Comparison of ENCODE assay signal across 8 cellular contexts in the genomic region with DNA sequence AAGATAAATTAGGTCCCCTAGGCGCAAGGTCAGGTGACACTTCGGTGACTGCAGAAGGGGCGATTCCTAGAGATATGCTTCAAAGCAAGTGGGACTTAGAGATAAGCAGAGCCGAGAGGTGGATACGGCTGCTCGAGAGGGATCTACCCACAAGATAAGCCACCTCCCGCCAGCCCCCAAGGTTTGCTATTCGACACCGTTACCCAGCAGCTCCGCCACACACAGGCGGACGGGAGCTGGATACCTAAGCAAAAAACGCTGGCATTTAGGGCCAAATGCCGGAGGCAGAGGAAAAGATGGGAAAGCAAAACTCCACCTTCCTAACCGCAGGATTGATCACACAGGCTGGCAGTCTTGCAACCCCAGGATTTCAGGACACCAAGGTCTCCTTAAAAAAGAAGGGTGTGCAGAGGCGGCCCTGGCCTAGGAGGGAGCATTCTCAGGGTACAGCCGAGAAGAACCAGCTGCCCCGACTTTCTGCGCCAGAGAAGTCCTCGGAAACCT. TPM values are rescaled to one million over a fixed set of nuclear protein-coding genes. Genes with fewer than 3 reads are reported as not detected.
A peak's percentile ranks its signal among the peaks of the same experiment; 100 is the strongest.
DNase-seq lines count a peak whose midpoint lies in the region; TF ChIP-seq lines count a peak whose summit lies in the region.

No MANE protein-coding gene starts in this region.

- no peak for TF ChIP-seq CTCF in H9 (conservative IDR thresholded peaks at IDR 0.05)
- TF ChIP-seq CTCF in WERI-Rb-1 (IDR thresholded peaks at IDR 0.05; ENCODE audit: low read depth, low read length): no peak
- TF ChIP-seq CTCF in endodermal cell (conservative IDR thresholded peaks at IDR 0.05): no peak
- no peak for TF ChIP-seq CTCF in neural crest cell (conservative IDR thresholded peaks at IDR 0.05)

- H3K79me1 ChIP-seq in H9 (ENCODE audit: insufficient read depth, low read depth, low read length, poor library complexity, severe bottlenecking): peaks cover 4% of the 10 kb centered on the region

- peaks cover 16% of the 10 kb centered on the region for H3K23me2 ChIP-seq in H9 (ENCODE audit: insufficient read length, low read depth, low read length, poor library complexity, severe bottlenecking)

- H3K27me3 ChIP-seq in H9 (ENCODE audit: insufficient read depth, low read length) (no peaks in the 10 kb centered on the region), WERI-Rb-1 (ENCODE audit: insufficient read depth, low read depth, severe bottlenecking) (no peaks in the 10 kb centered on the region), endodermal cell (ENCODE audit: control insufficient read depth, insufficient read depth, low read length, poor library complexity, severe bottlenecking) (no peaks in the 10 kb centered on the region)

- no peak overlapping the region for H3T11ph ChIP-seq in H9 (ENCODE audit: low read length)

- H4K91ac ChIP-seq in H9 (ENCODE audit: insufficient read length, low read depth, low read length): no peak overlapping the region

- H3K56ac ChIP-seq in H9 (ENCODE audit: insufficient read length, low read depth, low read length): no peak overlapping the region

- H3K27ac ChIP-seq in H9 (ENCODE audit: insufficient read length, low read depth, low read length): no peak overlapping the region
- peak overlapping the region; percentile 98 for H3K27ac ChIP-seq in WERI-Rb-1
- peak overlapping the region; percentile 60 for H3K27ac ChIP-seq in endodermal cell (ENCODE audit: low read depth, low read length)

- no peak overlapping the region for H2BK120ac ChIP-seq in H9 (ENCODE audit: low read depth, low read length, poor library complexity, severe bottlenecking)

- no peak overlapping the region for H2BK15ac ChIP-seq in H9 (ENCODE audit: low read depth, low read length)

- H2BK12ac ChIP-seq in H9 (ENCODE audit: insufficient read length, low read depth, low read length): no peak overlapping the region

- peaks cover 29 to 43% (median 39%) of the 10 kb centered on the region in 3 experiments for H3K36me3 Mint-ChIP-seq in H9 (ENCODE audit: insufficient read depth in 1 of 3, low read depth in 3 of 3)
- H3K36me3 Mint-ChIP-seq in endodermal cell (ENCODE audit: low read depth): peaks cover 37% of the 10 kb centered on the region
- peaks cover 37% of the 10 kb centered on the region for H3K36me3 Mint-ChIP-seq in neural crest cell (ENCODE audit: low read depth)

- H3K36me3 ChIP-seq in WERI-Rb-1 (peaks cover 40% of the 10 kb centered on the region), endodermal cell (ENCODE audit: control insufficient read depth, insufficient read depth, low read length) (peaks cover 34% of the 10 kb centered on the region)

- peaks cover 14% of the 10 kb centered on the region for H3K79me2 ChIP-seq in H9 (ENCODE audit: insufficient read depth, low read length)

- H3K4me1 Mint-ChIP-seq in H9 (peaks cover 29 to 40% of the 10 kb centered on the region in 2 experiments), endodermal cell (peaks cover 28% of the 10 kb centered on the region), neural crest cell (peaks cover 56% of the 10 kb centered on the region)

- H2AK5ac ChIP-seq in H9 (ENCODE audit: insufficient read length, low read length): no peak overlapping the region

- peak overlapping the region; percentile 66 for H3K9ac ChIP-seq in H9 (ENCODE audit: extremely low read depth, insufficient read length, low read length)
- H3K9ac ChIP-seq in endodermal cell (ENCODE audit: extremely low read depth, low read length, poor library complexity, severe bottlenecking): peak overlapping the region; percentile 89

- peak overlapping the region; percentile 97 for H3K4me2 ChIP-seq in H9 (ENCODE audit: insufficient read depth, insufficient read length, low read length)

- peaks cover 1% of the 10 kb centered on the region; the same call in 1 of the 2 replicates for H3K27me3 Mint-ChIP-seq in H9 (ENCODE audit: low read depth)
- H3K27me3 Mint-ChIP-seq in endodermal cell (ENCODE audit: insufficient read depth): no peaks in the 10 kb centered on the region
- H3K27me3 Mint-ChIP-seq in neural crest cell (ENCODE audit: low read depth): no peaks in the 10 kb centered on the region

- H2BK20ac ChIP-seq in H9 (ENCODE audit: low read depth, low read length, poor library complexity, severe bottlenecking): no peak overlapping the region

- no peaks in the 10 kb centered on the region; a peak in 1 of 5 replicates for H3K9me3 Mint-ChIP-seq in H9
- no peaks in the 10 kb centered on the region for H3K9me3 Mint-ChIP-seq in endodermal cell
- no peaks in the 10 kb centered on the region for H3K9me3 Mint-ChIP-seq in neural crest cell

- H3K4me1 ChIP-seq in H9 (ENCODE audit: insufficient read depth, low read length) (peaks cover 9% of the 10 kb centered on the region; the same call in 1 of the 2 replicates), endodermal cell (ENCODE audit: control insufficient read depth, insufficient read depth, low read length) (peaks cover 6% of the 10 kb centered on the region)

- no peak overlapping the region for H2BK5ac ChIP-seq in H9 (ENCODE audit: insufficient read length, low read length)

- DNase-seq in A172 (ENCODE audit: low spot score): peak; percentile 42
- DNase-seq in H9: no peak
- peak; percentile 31 for DNase-seq in WERI-Rb-1
- no peak for DNase-seq in endodermal cell
- no peak for DNase-seq in neural crest cell (ENCODE audit: low read depth, low spot score)
- DNase-seq in GDM1 (lab: John Stamatoyannopoulos, UW): no peak
- no peak for DNase-seq in KG1 (lab: John Stamatoyannopoulos, UW)
- DNase-seq in NCI-H1105 (lab: John Stamatoyannopoulos, UW): no peak

- H4K5ac ChIP-seq in H9 (ENCODE audit: insufficient read length, low read depth, low read length): no peak overlapping the region

- H4K20me1 ChIP-seq in H9 (ENCODE audit: control insufficient read depth, insufficient read depth, insufficient read length): no peaks in the 10 kb centered on the region

- H3K27ac Mint-ChIP-seq in H9 (peak overlapping the region in 2 of 3 experiments; percentile 74 to 81; a peak in 4 of 7 replicates), endodermal cell (peak overlapping the region; percentile 91), neural crest cell (ENCODE audit: unreplicated experiment) (no peak overlapping the region)

- no peak overlapping the region for H2AFZ ChIP-seq in H9 (ENCODE audit: low read length)

- H3K4me3 Mint-ChIP-seq in H9: peak overlapping the region; percentile 91 to 94
- H3K4me3 Mint-ChIP-seq in endodermal cell: peak overlapping the region; percentile 97
- peak overlapping the region; percentile 98 for H3K4me3 Mint-ChIP-seq in neural crest cell

- H3K18ac ChIP-seq in H9 (ENCODE audit: insufficient read length, low read depth, low read length): no peak overlapping the region

- no peak overlapping the region for H4K8ac ChIP-seq in H9 (replicated peaks; ENCODE audit: insufficient read length, low read depth, low read length)

- WGBS in H9 (ENCODE audit: extremely low coverage, insufficient read length, low lambda C conversion rate): no CpG with 5 or more reads among the region's 20 CpGs
- 0 to 1% methylated on average over 9 to 20 of the region's 20 CpGs for WGBS in endodermal cell (ENCODE audit: insufficient coverage in 1 of 2, insufficient read length in 1 of 2), 2 experiments

- H3K4me3 ChIP-seq in WERI-Rb-1 (ENCODE audit: low read depth, low read length) (peak overlapping the region; percentile 78), endodermal cell (ENCODE audit: low read length) (peak overlapping the region; percentile 91)

- no peaks in the 10 kb centered on the region for H3K9me3 ChIP-seq in H9 (ENCODE audit: control insufficient read depth, low read depth, low read length)
- H3K9me3 ChIP-seq in WERI-Rb-1 (ENCODE audit: severe bottlenecking): no peaks in the 10 kb centered on the region
- H3K9me3 ChIP-seq in endodermal cell (ENCODE audit: control insufficient read depth, low read length): no peaks in the 10 kb centered on the region

- H3K4ac ChIP-seq in H9 (ENCODE audit: low read depth, low read length): no peak overlapping the region

- H3K23ac ChIP-seq in H9 (ENCODE audit: insufficient read length, low read depth, low read length): no peak overlapping the region

- no peak overlapping the region for H3K14ac ChIP-seq in H9 (ENCODE audit: insufficient read depth, low read length)

RNA-seq across cellular contexts. Expression of gene FTH1, which starts 0.7 kb away (rescaled TPM):
- 511 and 651 TPM in 2 replicates for total RNA-seq in A172 (2014; rRNA removed; shearing (Covaris generic))
- total RNA-seq in H9 (2021) (1,505 and 1,558 TPM in 2 replicates), endodermal cell (1,000 to 10,000 TPM; 2,226 to 2,809 TPM), neural crest cell (1,207 and 1,209 TPM in 2 replicates)
- polyA plus RNA-seq in endodermal cell (2013, experiment 1 of 2): 2,223 TPM
- 2,173 TPM for polyA plus RNA-seq in endodermal cell (2013, experiment 2 of 2)

RNA-seq across cellular contexts. Expression of gene BEST1, which starts 16.6 kb away (rescaled TPM):
- 0.79 and 1.00 TPM in 2 replicates for total RNA-seq in A172 (2014; rRNA removed; shearing (Covaris generic))
- total RNA-seq in H9 (2021) (0.18 and 0.24 TPM in 2 replicates), endodermal cell (under 1 TPM; 0.26 to 0.40 TPM), neural crest cell (0.52 and 0.96 TPM in 2 replicates)
- polyA plus RNA-seq in endodermal cell (2013, experiment 1 of 2): 0.82 TPM
- 0.75 TPM for polyA plus RNA-seq in endodermal cell (2013, experiment 2 of 2)

RNA-seq across cellular contexts. Expression of gene RAB3IL1, which starts 49.4 kb away (rescaled TPM):
- 2.4 and 8.5 TPM in 2 replicates for total RNA-seq in A172 (2014; rRNA removed; shearing (Covaris generic))
- 1.8 and 2.4 TPM in 2 replicates for total RNA-seq in H9 (2021)
- total RNA-seq in endodermal cell: 10 to 100 TPM in 1 of 2 donors, 1 to 10 TPM in 1; 9.7 to 14.9 TPM
- polyA plus RNA-seq in endodermal cell (2013, experiment 1 of 2): 8.2 TPM
- polyA plus RNA-seq in endodermal cell (2013, experiment 2 of 2): 3.6 TPM
- total RNA-seq in neural crest cell: 1.0 and 3.4 TPM in 2 replicates

Comparison
In these comparisons a context has a peak if more than half of its experiments do, and no peak if none do; other contexts are left out.
1. DNase-seq: peak in A172 (single experiment) and WERI-Rb-1 (single experiment); none in H9 (single experiment), endodermal cell (single experiment), neural crest cell (single experiment), GDM1 (single experiment), KG1 (single experiment) and NCI-H1105 (single experiment).
2. Peak in every context shown above with its lines, with median percentiles within 50 percentile points of each other: H3K4me3 Mint-ChIP-seq.